In genomic region chr19:55258828-55259539, GRCh38 we compare ENCODE assay signal across 8 cellular contexts. TPM values are rescaled to one million over a fixed set of nuclear protein-coding genes. Genes with fewer than 3 reads are reported as not detected.
DNase-seq lines count a peak whose midpoint lies in the region; ATAC-seq, FAIRE-seq and TF ChIP-seq lines count a peak whose summit lies in the region.

TSS of gene PPP6R1 (minus strand) at chr19:55259017. CDS start at chr19:55247103, 11,914 bp downstream.

- H3K27me3 ChIP-seq in pancreas (no peaks in the 10 kb centered on the region), tibial artery (no peaks in the 10 kb centered on the region)

- peak; percentile 70 for FAIRE-seq in pancreas (lab: Jason Lieb, UNC)

- H3K4me3 ChIP-seq in GM12865 (ENCODE audit: low read depth, low read length) = peak within 1 kb of the TSS; percentile 91
- peak within 1 kb of the TSS; percentile 55 to 99 (median 93) for H3K4me3 ChIP-seq in pancreas
- peak within 1 kb of the TSS; percentile 91 to 97 for H3K4me3 ChIP-seq in tibial artery

- peak within 1 kb of the TSS; percentile 95 for H3K4me3 Mint-ChIP-seq in activated naive CD8-positive, alpha-beta T cell treated with anti-CD3 and anti-CD28 coated beads, Interleukin-2, amount 50 U/mL, for 24 hours

- peaks cover 7 to 26% (median 8%) of the 10 kb centered on the region in 3 donors for H3K4me1 ChIP-seq in pancreas
- H3K4me1 ChIP-seq in tibial artery = peaks cover 0 to 47% (median 43%) of the 10 kb centered on the region in 4 donors

- H3K4me1 Mint-ChIP-seq in activated naive CD8-positive, alpha-beta T cell treated with anti-CD3 and anti-CD28 coated beads, Interleukin-2, amount 50 U/mL, for 24 hours = peaks cover 44% of the 10 kb centered on the region

- WGBS in pancreas, 2 donors = 0 to 1% methylated on average over 58 to 76 of the region's 76 CpGs

- DNase-seq in GM12865 (ENCODE audit: low read depth) (peak; percentile 99), NCI-H1417 treated with DMSO at 0.1 percent for 48 hours (lab: John Stamatoyannopoulos, UW) (peak; percentile 96), SW480 (ENCODE audit: low spot score) (peak; percentile 100), Right ventricle myocardium superior (peak; percentile 98), pancreas (peak; percentile 96 to 100 (median 99)), tibial artery (peak; percentile 95 to 100)
- peak; percentile 96 for DNase-seq in activated naive CD8-positive, alpha-beta T cell treated with anti-CD3 and anti-CD28 coated beads, Interleukin-2, amount 50 U/mL, for 24 hours

- H3K27ac ChIP-seq in pancreas = peak within 1 kb of the TSS; percentile 53 to 90 (median 77)
- H3K27ac ChIP-seq in tibial artery = peak within 1 kb of the TSS; percentile 94

- intact Hi-C loops in Right ventricle myocardium superior (cut with DNase I) = no loop called here
- intact Hi-C loops in pancreas (cut with DNase I) = no loop called here
- intact Hi-C loops in tibial artery (cut with DNase I; ENCODE audit: low total_unique reads) = no loop called here

- TF ChIP-seq CTCF in GM12865 (IDR thresholded peaks at IDR 0.05; ENCODE audit: insufficient read depth, low read depth, low read length, missing control alignments) (no peak), pancreas (IDR thresholded peaks at IDR 0.05) (no peak), tibial artery (IDR thresholded peaks at IDR 0.05) (peak in 1 of 2 experiments; percentile 14)

- peak; percentile 71 for ATAC-seq in HG02763 (IDR thresholded peaks at IDR 0.05; ENCODE audit: unreplicated experiment)
- peak; percentile 71 for ATAC-seq in activated naive CD8-positive, alpha-beta T cell treated with anti-CD3 and anti-CD28 coated beads, Interleukin-2, amount 50 U/mL, for 24 hours
- ATAC-seq in Right ventricle myocardium superior (ENCODE audit: poor library complexity) = peak; percentile 95
- peak; percentile 90 to 96 (median 94) for ATAC-seq in pancreas

- no peaks in the 10 kb centered on the region for H3K27me3 Mint-ChIP-seq in activated naive CD8-positive, alpha-beta T cell treated with anti-CD3 and anti-CD28 coated beads, Interleukin-2, amount 50 U/mL, for 24 hours

- H3K36me3 ChIP-seq in pancreas = no peaks in the 10 kb centered on the region
- H3K36me3 ChIP-seq in tibial artery = peaks cover 0 to 7% (median 0%) of the 10 kb centered on the region in 3 donors

- H3K9me3 ChIP-seq in pancreas (no peaks in the 10 kb centered on the region), tibial artery (no peaks in the 10 kb centered on the region)

- H3K36me3 Mint-ChIP-seq in activated naive CD8-positive, alpha-beta T cell treated with anti-CD3 and anti-CD28 coated beads, Interleukin-2, amount 50 U/mL, for 24 hours (ENCODE audit: low read depth) = peaks cover 36% of the 10 kb centered on the region

- peak within 1 kb of the TSS; percentile 99 for H3K27ac Mint-ChIP-seq in activated naive CD8-positive, alpha-beta T cell treated with anti-CD3 and anti-CD28 coated beads, Interleukin-2, amount 50 U/mL, for 24 hours

- no peaks in the 10 kb centered on the region for H3K9me3 Mint-ChIP-seq in activated naive CD8-positive, alpha-beta T cell treated with anti-CD3 and anti-CD28 coated beads, Interleukin-2, amount 50 U/mL, for 24 hours

RNA-seq across cellular contexts. Expression of gene PPP6R1, which starts in this region (rescaled TPM):
- total RNA-seq in Right ventricle myocardium superior = 37.1 TPM
- 10 to 100 TPM; 15.3 to 31.4 (median 18.9) TPM for total RNA-seq in pancreas
- 10 to 100 TPM; 27.0 to 33.1 TPM for polyA plus RNA-seq in pancreas

Comparison
In these comparisons a context has a peak if more than half of its experiments do, and no peak if none do; other contexts are left out.
1. Peak in every context shown above with its lines: DNase-seq, ATAC-seq, H3K4me3 ChIP-seq and H3K27ac ChIP-seq.